ENCODE assay signal across 15 cellular contexts in genomic region chr4:31455612-31456011, GRCh38.
DNase-seq lines count a peak whose midpoint lies in the region; ATAC-seq and TF ChIP-seq lines count a peak whose summit lies in the region.
"Had no signal": no experiment of that assay in that cellular context is flagged by ENCODE, and none has a peak within 500 bp of the region (broad histone marks: within the 10 kb centered on the region; RNA-seq: fewer than 3 reads in every experiment).

No MANE protein-coding gene starts in this region.

- H3K4me2 ChIP-seq in HCT116 (ENCODE audit: low read length) (no peak overlapping the region), PC-9 (no peak overlapping the region), neuronal stem cell (ENCODE audit: insufficient read depth, low read length, poor library complexity, severe bottlenecking) (no peak overlapping the region)

- no peaks in the 10 kb centered on the region for H3K79me1 ChIP-seq in neuronal stem cell (ENCODE audit: low read depth, low read length)

- no peak overlapping the region for H3K4ac ChIP-seq in neuronal stem cell (ENCODE audit: low read length)

- H3K9me3 ChIP-seq in HCT116 (ENCODE audit: control insufficient read depth in 1 of 2, insufficient read depth in 1 of 2, low read depth in 1 of 2, low read length in 2 of 2) (peaks cover 0 to 6% of the 10 kb centered on the region in 2 experiments; a peak in 1 of 4 replicates), PC-9 (ENCODE audit: insufficient read depth, low read depth) (no peaks in the 10 kb centered on the region), neuronal stem cell (replicated peaks in 1 of 2; ENCODE audit: control insufficient read depth in 2 of 2, insufficient read depth in 1 of 2, low read depth in 1 of 2, low read length in 2 of 2) (no peaks in the 10 kb centered on the region)
- H3K9me3 ChIP-seq: Caco-2, HAP-1 had no signal

- H2BK15ac ChIP-seq in neuronal stem cell (ENCODE audit: low read length), result no peak overlapping the region

- RAD21 ChIA-PET in HCT116 (lab: Charles Lee; ENCODE audit: low non-redundant PET in 1 of 2, low total read pairs in 2 of 2, uncharacterized antibody in 2 of 2, unreplicated experiment in 2 of 2), result no interaction called here

- TF ChIP-seq RAD21 in HCT116 (IDR thresholded peaks at IDR 0.05; ENCODE audit: low read depth), result no peak

- H3K4me3 ChIP-seq in HCT116 (replicated peaks in 1 of 2; ENCODE audit: low read depth in 1 of 2, low read length in 2 of 2), result no peak overlapping the region
- H3K4me3 ChIP-seq in PC-9, result no peak overlapping the region
- H3K4me3 ChIP-seq in neuronal stem cell (ENCODE audit: low read length in 2 of 2), result no peak overlapping the region
- H3K4me3 ChIP-seq: HAP-1, K562 had no signal

- H3K36me3 ChIP-seq in HCT116 (ENCODE audit: control insufficient read depth in 1 of 2, insufficient read depth in 2 of 2, low read length in 2 of 2) (no peaks in the 10 kb centered on the region), PC-9 (ENCODE audit: low read depth) (no peaks in the 10 kb centered on the region), neuronal stem cell (replicated peaks in 1 of 2; ENCODE audit: control insufficient read depth in 2 of 2, insufficient read depth in 2 of 2, low read length in 2 of 2) (no peaks in the 10 kb centered on the region)
- H3K36me3 ChIP-seq: HAP-1 had no signal

- H3K79me2 ChIP-seq in HCT116 (ENCODE audit: insufficient read depth, low read length), result no peaks in the 10 kb centered on the region
- no peaks in the 10 kb centered on the region for H3K79me2 ChIP-seq in PC-9 (ENCODE audit: low read depth)

- H4K20me1 ChIP-seq in HCT116 (ENCODE audit: insufficient read depth), result no peaks in the 10 kb centered on the region
- H4K20me1 ChIP-seq in PC-9 (ENCODE audit: insufficient read depth), result no peaks in the 10 kb centered on the region

- H3K9ac ChIP-seq in HCT116 (ENCODE audit: low read length) (no peak overlapping the region), neuronal stem cell (ENCODE audit: low read depth, low read length, poor library complexity) (no peak overlapping the region)

- DNase-seq in HCT116 (ENCODE audit: low read depth, low spot score) (no peak), PC-9 (no peak), neuronal stem cell (ENCODE audit: low spot score) (no peak), SKM-1 treated with dmso at 0.1 percent for 144 hours (lab: John Stamatoyannopoulos, UW; ENCODE audit: unreplicated experiment) (no peak), HK-2 (ENCODE audit: unreplicated experiment) (no peak)
- DNase-seq in activated CD8-positive, alpha-beta memory T cell treated with anti-CD3 and anti-CD28 coated beads, Interleukin-2, amount 50 U/mL, for 48 hours, result no peak
- DNase-seq: AML-193; CD4-positive, alpha-beta T cell; GOT3; IMR-90 had no signal

- ATAC-seq in HCT116, result no peak
- ATAC-seq: K562 had no signal

- H4K91ac ChIP-seq in neuronal stem cell (ENCODE audit: low read depth, low read length, poor library complexity), result no peak overlapping the region

- H3K23ac ChIP-seq in neuronal stem cell (ENCODE audit: low read depth, low read length, poor library complexity), result no peak overlapping the region

- BruUV-seq in HCT116 (replicated peaks; lab: Mats Ljungman, UMichigan), result no TSS peak
- no TSS peak for BruUV-seq in PC-9 (replicated peaks; lab: Mats Ljungman, UMichigan)

- H3F3A ChIP-seq in PC-9 (ENCODE audit: insufficient read depth, low read depth), result no peaks in the 10 kb centered on the region

- no peak overlapping the region for H2BK12ac ChIP-seq in neuronal stem cell (ENCODE audit: low read length)

- H3K27ac ChIP-seq in HCT116 (ENCODE audit: low read depth, low read length), result no peak overlapping the region
- H3K27ac ChIP-seq in PC-9, result no peak overlapping the region
- peak overlapping the region; percentile 65 for H3K27ac ChIP-seq in VCaP
- H3K27ac ChIP-seq in neuronal stem cell (replicated peaks; ENCODE audit: low read length), result no peak overlapping the region
- H3K27ac ChIP-seq: C4-2B had no signal

- no peak overlapping the region for H3K18ac ChIP-seq in neuronal stem cell (ENCODE audit: low read length)

- CTCF ChIA-PET in HCT116 (lab: Charles Lee), result no interaction called here
- CTCF ChIA-PET in PC-9 (lab: Charles Lee), result no interaction called here

- H2BK120ac ChIP-seq in neuronal stem cell (ENCODE audit: low read depth, low read length), result no peak overlapping the region

- H2AK5ac ChIP-seq in neuronal stem cell (ENCODE audit: low read depth, low read length), result no peak overlapping the region

- POLR2A ChIA-PET in HCT116 (lab: Charles Lee) (no interaction called here), PC-9 (lab: Charles Lee; ENCODE audit: unreplicated experiment) (no interaction called here)

- H3K27me3 ChIP-seq in HCT116 (ENCODE audit: insufficient read depth, low read length) (no peaks in the 10 kb centered on the region), PC-9 (ENCODE audit: insufficient read depth, low read depth) (no peaks in the 10 kb centered on the region), neuronal stem cell (ENCODE audit: control insufficient read depth in 3 of 3, insufficient read depth in 3 of 3, low read depth in 1 of 3, low read length in 3 of 3) (no peaks in the 10 kb centered on the region)

- no peak overlapping the region for H2BK5ac ChIP-seq in neuronal stem cell (ENCODE audit: low read length)

- no peak for TF ChIP-seq POLR2A in HCT116 (IDR thresholded peaks at IDR 0.05; ENCODE audit: borderline replicate concordance, extremely low read depth, insufficient read depth, insufficient read length)

- intact Hi-C loops in HCT116 (cut with micrococcal nuclease), result no loop called here
- intact Hi-C loops in PC-9 (cut with micrococcal nuclease; ENCODE audit: unreplicated experiment), result loop anchor here (10.0 kb wide), 1 partner anchor 741 kb away; no protein-coding TSS in a partner anchor

- H3K14ac ChIP-seq in neuronal stem cell (ENCODE audit: low read length), result no peak overlapping the region

- H2AFZ ChIP-seq in HCT116 (ENCODE audit: low read depth, low read length, poor library complexity, severe bottlenecking) (peak overlapping the region; percentile 77), PC-9 (0 out of 2 replicates have a peak overlapping the region, but pooled peaks have one; percentile 50), neuronal stem cell (ENCODE audit: low read length) (peak overlapping the region; percentile 63)

- no peaks in the 10 kb centered on the region; the same call in 1 of the 2 replicates for H3K9me2 ChIP-seq in HCT116 (ENCODE audit: insufficient read depth)
- H3K9me2 ChIP-seq in PC-9 (ENCODE audit: insufficient read depth), result no peaks in the 10 kb centered on the region

- no peak overlapping the region for H4K8ac ChIP-seq in neuronal stem cell (ENCODE audit: low read depth, low read length)

- H3K4me1 ChIP-seq in HCT116 (ENCODE audit: control insufficient read depth in 1 of 2, insufficient read depth in 2 of 2, low read length in 2 of 2), result peaks cover 0 to 5% of the 10 kb centered on the region in 2 experiments; a peak in 2 of 4 replicates
- no peaks in the 10 kb centered on the region for H3K4me1 ChIP-seq in PC-9 (replicated peaks; ENCODE audit: insufficient read depth)
- H3K4me1 ChIP-seq in neuronal stem cell (ENCODE audit: control insufficient read depth in 2 of 2, insufficient read depth in 1 of 2, low read depth in 1 of 2, low read length in 2 of 2), result peaks cover 0 to 2% of the 10 kb centered on the region in 2 donors
- H3K4me1 ChIP-seq: Caco-2, HAP-1 had no signal

- TF ChIP-seq CTCF in HCT116 (IDR thresholded peaks at IDR 0.05 in 2 of 3, conservative IDR thresholded peaks at IDR 0.05 in 1 of 3; ENCODE audit: borderline replicate concordance in 1 of 3, insufficient read depth in 1 of 3, low read depth in 2 of 3, low read length in 2 of 3) (no peak), PC-9 (conservative IDR thresholded peaks at IDR 0.05) (no peak), VCaP (conservative IDR thresholded peaks at IDR 0.05) (no peak)

TF ChIP-seq in HCT116, 20 proteins besides CTCF, POLR2A, EP300 and RAD21:
- TF ChIP-seq EGR1 (IDR thresholded peaks at IDR 0.05; ENCODE audit: low read depth) (no peak), CEBPB (IDR thresholded peaks at IDR 0.05; ENCODE audit: low read depth) (no peak), REST (IDR thresholded peaks at IDR 0.05; ENCODE audit: low read depth) (no peak), EZH2 (IDR thresholded peaks at IDR 0.05) (no peak), SP1 (IDR thresholded peaks at IDR 0.05; ENCODE audit: low read depth) (no peak), ZNF274 (IDR thresholded peaks at IDR 0.05; ENCODE audit: low read depth, low read length) (no peak)
TF ChIP-seq in HCT116: peak in this region for 0.
